In the genomic region with DNA sequence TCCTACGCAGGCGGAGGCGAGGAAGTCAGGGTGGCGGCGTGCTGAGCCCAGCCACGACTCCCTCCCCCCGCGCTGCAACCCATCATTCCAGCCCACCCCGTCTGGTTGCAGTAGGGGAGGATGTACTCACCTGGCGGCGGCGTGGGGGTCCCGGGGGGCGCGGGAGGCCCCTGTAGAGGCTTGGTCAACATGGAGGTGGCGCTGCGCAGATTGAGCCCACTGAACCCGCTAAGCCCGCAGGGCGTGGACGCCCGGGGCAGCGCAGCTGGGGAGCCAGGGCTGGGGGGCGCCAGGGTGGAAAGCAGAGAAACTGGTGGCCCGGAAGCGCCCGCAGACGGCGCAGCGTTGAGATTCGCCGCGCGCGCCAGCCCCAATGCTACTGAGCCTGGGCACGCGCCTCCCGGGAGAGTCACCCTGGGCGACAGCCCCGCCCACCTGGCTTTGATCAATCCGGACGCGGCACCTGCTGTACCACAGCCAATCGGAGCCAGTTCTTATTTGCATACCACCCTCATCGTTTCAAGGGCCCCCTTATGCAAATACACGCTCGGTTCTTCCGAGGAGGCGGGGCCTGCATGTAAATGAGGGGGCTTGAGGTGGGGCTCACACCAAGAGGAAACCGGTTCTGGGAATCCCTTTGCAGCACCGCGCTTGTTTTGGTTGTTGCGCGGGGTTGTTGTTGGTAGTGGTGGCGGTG, we compare ENCODE assay signal across 8 cellular contexts. TPM values are rescaled to one million over a fixed set of nuclear protein-coding genes. Genes with fewer than 3 reads are reported as not detected.
DNase-seq lines count a peak whose midpoint lies in the region; ATAC-seq, FAIRE-seq and TF ChIP-seq lines count a peak whose summit lies in the region.

Gene PIM2, minus strand, starts transcription at position 381 of the 697 bp plus-strand sequence. Its CDS starts 190 bp downstream, at position 191.

- TF ChIP-seq CTCF in fibroblast of mammary gland (conservative IDR thresholded peaks at IDR 0.05; ENCODE audit: control insufficient read depth, insufficient read depth, low read depth, low read length) (no peak), natural killer cell (IDR thresholded peaks at IDR 0.05) (no peak)

- H3K4me3 ChIP-seq in fibroblast of mammary gland (ENCODE audit: control insufficient read depth, low read depth, low read length), result peak within 1 kb of the TSS; percentile 43

- peaks cover 48% of the 10 kb centered on the region for H3K36me3 Mint-ChIP-seq in activated T-helper 1 cell treated with anti-CD3 and anti-CD28 coated beads, Interleukin-12 subunit alpha, Interleukin-12 subunit beta, Interleukin-2, Interleukin-4 antibody, amounts not matched to agents 30 ng/mL and 10 ng/mL and 1 ng/mL, durations not matched to agents 14 hours and 24 hours and 36 hours (ENCODE audit: low read depth)
- H3K36me3 Mint-ChIP-seq in natural killer cell, result no peaks in the 10 kb centered on the region

- peak within 1 kb of the TSS; percentile 97 for H3K27ac Mint-ChIP-seq in activated T-helper 1 cell treated with anti-CD3 and anti-CD28 coated beads, Interleukin-12 subunit alpha, Interleukin-12 subunit beta, Interleukin-2, Interleukin-4 antibody, amounts not matched to agents 30 ng/mL and 10 ng/mL and 1 ng/mL, durations not matched to agents 14 hours and 24 hours and 36 hours
- H3K27ac Mint-ChIP-seq in natural killer cell, result peak within 1 kb of the TSS; percentile 96 to 99

- peak within 1 kb of the TSS; percentile 98 for H3K4me3 Mint-ChIP-seq in activated T-helper 1 cell treated with anti-CD3 and anti-CD28 coated beads, Interleukin-12 subunit alpha, Interleukin-12 subunit beta, Interleukin-2, Interleukin-4 antibody, amounts not matched to agents 30 ng/mL and 10 ng/mL and 1 ng/mL, durations not matched to agents 14 hours and 24 hours and 36 hours
- peak within 1 kb of the TSS; percentile 91 for H3K4me3 Mint-ChIP-seq in natural killer cell

- no peaks in the 10 kb centered on the region for H3K27me3 Mint-ChIP-seq in activated T-helper 1 cell treated with anti-CD3 and anti-CD28 coated beads, Interleukin-12 subunit alpha, Interleukin-12 subunit beta, Interleukin-2, Interleukin-4 antibody, amounts not matched to agents 30 ng/mL and 10 ng/mL and 1 ng/mL, durations not matched to agents 14 hours and 24 hours and 36 hours (ENCODE audit: insufficient read depth)
- H3K27me3 Mint-ChIP-seq in natural killer cell (ENCODE audit: low read depth in 2 of 2), result peaks cover 0 to 5% of the 10 kb centered on the region in 2 donors

- peak; percentile 71 to 88 (median 79) for ATAC-seq in natural killer cell

- TF ChIP-seq POLR2A in H54 (IDR thresholded peaks at IDR 0.05; ENCODE audit: low read depth, low read length), result peak; percentile 76

- no peak for FAIRE-seq in H54 (lab: Jason Lieb, UNC)

- intact Hi-C loops in activated T-helper 1 cell treated with anti-CD3 and anti-CD28 coated beads, Interleukin-12 subunit alpha, Interleukin-12 subunit beta, Interleukin-2, Interleukin-4 antibody, amounts not matched to agents 30 ng/mL and 10 ng/mL and 1 ng/mL, durations not matched to agents 14 hours and 24 hours and 36 hours (cut with micrococcal nuclease), result loop anchor here (1.0 to 10.0 kb wide), 10 partner anchors 19 to 396 kb away; partner anchors contain the start of genes EBP, GRIPAP1, HDAC6 and MAGIX
- intact Hi-C loops in natural killer cell (cut with micrococcal nuclease), result loop anchor here (1.0 to 10.0 kb wide), 5 partner anchors 19 to 124 kb away; partner anchors contain the start of genes GRIPAP1, HDAC6 and TFE3

- peak; percentile 91 for DNase-seq in Daoy (ENCODE audit: low read depth)
- peak; percentile 44 for DNase-seq in H54 (ENCODE audit: insufficient read length, low spot score)
- DNase-seq in LoVo (ENCODE audit: low spot score), result peak; percentile 88
- peak; percentile 96 for DNase-seq in RPMI8226
- peak; percentile 89 for DNase-seq in activated T-helper 1 cell treated with anti-CD3 and anti-CD28 coated beads, Interleukin-12 subunit alpha, Interleukin-12 subunit beta, Interleukin-2, Interleukin-4 antibody, amounts not matched to agents 30 ng/mL and 10 ng/mL and 1 ng/mL, durations not matched to agents 14 hours and 24 hours and 36 hours (ENCODE audit: low spot score)
- peak; percentile 69 for DNase-seq in fibroblast of mammary gland (ENCODE audit: low read depth)
- peak; percentile 88 for DNase-seq in natural killer cell
- DNase-seq in stimulated activated naive CD4-positive, alpha-beta T cell treated with Interleukin-2 at 50 U/mL for 16 hours (lab: John Stamatoyannopoulos, UW), result peak; percentile 90

- peaks cover 34% of the 10 kb centered on the region for H3K4me1 Mint-ChIP-seq in activated T-helper 1 cell treated with anti-CD3 and anti-CD28 coated beads, Interleukin-12 subunit alpha, Interleukin-12 subunit beta, Interleukin-2, Interleukin-4 antibody, amounts not matched to agents 30 ng/mL and 10 ng/mL and 1 ng/mL, durations not matched to agents 14 hours and 24 hours and 36 hours (ENCODE audit: low read depth)
- peaks cover 44 to 55% of the 10 kb centered on the region in 2 donors for H3K4me1 Mint-ChIP-seq in natural killer cell

- H3K9me3 Mint-ChIP-seq in activated T-helper 1 cell treated with anti-CD3 and anti-CD28 coated beads, Interleukin-12 subunit alpha, Interleukin-12 subunit beta, Interleukin-2, Interleukin-4 antibody, amounts not matched to agents 30 ng/mL and 10 ng/mL and 1 ng/mL, durations not matched to agents 14 hours and 24 hours and 36 hours, result no peaks in the 10 kb centered on the region
- H3K9me3 Mint-ChIP-seq in natural killer cell, result no peaks in the 10 kb centered on the region

RNA-seq across cellular contexts. Expression of gene PIM2, which starts in this region (rescaled TPM):
- total RNA-seq in Daoy (2014; rRNA removed; shearing (Covaris generic)), result 4.6 and 6.6 TPM in 2 replicates
- total RNA-seq in activated T-helper 1 cell treated with anti-CD3 and anti-CD28 coated beads, Interleukin-12 subunit alpha, Interleukin-12 subunit beta, Interleukin-2, Interleukin-4 antibody, amounts not matched to agents 30 ng/mL and 10 ng/mL and 1 ng/mL, durations not matched to agents 14 hours and 24 hours and 36 hours, result 475 and 478 TPM in 2 replicates
- total RNA-seq in natural killer cell, result 100 to 1,000 TPM; 134 to 173 (median 150) TPM

Comparison
In these comparisons a context has a peak if more than half of its experiments do, and no peak if none do; other contexts are left out.
1. Peak in every context shown above with its lines: DNase-seq, ATAC-seq and H3K4me3 ChIP-seq.
2. RNA of gene PIM2 (total RNA-seq): 475 to 478 TPM in activated T-helper 1 cell treated with anti-CD3 and anti-CD28 coated beads, Interleukin-12 subunit alpha, Interleukin-12 subunit beta, Interleukin-2, Interleukin-4 antibody, amounts not matched to agents 30 ng/mL and 10 ng/mL and 1 ng/mL, durations not matched to agents 14 hours and 24 hours and 36 hours and 134 to 173 TPM in natural killer cell; 4.6 to 6.6 TPM in Daoy; every median in the first group is over 10 times any median in the second.
3. DNase-seq: peak in every context shown above with its lines; median percentile 96 in RPMI8226; 91 in Daoy; 90 in stimulated activated naive CD4-positive, alpha-beta T cell treated with Interleukin-2 at 50 U/mL for 16 hours; 89 in activated T-helper 1 cell treated with anti-CD3 and anti-CD28 coated beads, Interleukin-12 subunit alpha, Interleukin-12 subunit beta, Interleukin-2, Interleukin-4 antibody, amounts not matched to agents 30 ng/mL and 10 ng/mL and 1 ng/mL, durations not matched to agents 14 hours and 24 hours and 36 hours; 88 in LoVo; 88 in natural killer cell; 69 in fibroblast of mammary gland; 44 in H54.